13 cellular contexts compared by ENCODE assay signal in the genomic region with DNA sequence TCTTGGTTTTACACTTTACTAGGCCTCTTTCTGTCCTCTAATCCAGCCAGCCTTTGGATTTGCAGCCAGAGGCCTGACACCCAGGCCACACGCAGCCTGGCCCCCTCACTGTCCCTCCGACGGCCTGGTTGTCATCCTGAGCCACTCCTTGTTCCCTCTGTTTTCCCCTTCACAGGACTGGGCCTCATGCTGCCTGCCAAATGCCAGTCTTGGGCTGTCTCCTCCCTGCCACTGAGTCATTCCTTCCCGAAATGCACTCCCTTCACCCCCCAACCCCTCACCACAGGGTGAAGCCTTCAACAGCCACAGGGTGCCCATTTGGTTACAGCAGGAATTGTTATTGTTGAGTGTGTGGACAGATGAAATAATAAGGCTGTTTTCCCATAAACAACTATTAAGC. TPM values are rescaled to one million over a fixed set of nuclear protein-coding genes. Genes with fewer than 3 reads are reported as not detected.
A peak's percentile ranks its signal among the peaks of the same experiment; 100 is the strongest.
DNase-seq lines count a peak whose midpoint lies in the region; ATAC-seq and TF ChIP-seq lines count a peak whose summit lies in the region.
"Had no signal": no experiment of that assay in that cellular context is flagged by ENCODE, and none has a peak within 500 bp of the region (broad histone marks: within the 10 kb centered on the region; RNA-seq: fewer than 3 reads in every experiment).

No MANE protein-coding gene starts in this region.

- no peaks in the 10 kb centered on the region for H3K9me3 ChIP-seq in RWPE2 (ENCODE audit: severe bottlenecking)
- H3K9me3 ChIP-seq: BE2C had no signal

- no peaks in the 10 kb centered on the region for H3K27me3 ChIP-seq in RWPE2 (ENCODE audit: insufficient read depth, poor library complexity, severe bottlenecking)
- H3K27me3 ChIP-seq: BE2C had no signal

- peak overlapping the region; percentile 57 for H3K27ac ChIP-seq in RWPE2 (ENCODE audit: poor library complexity, severe bottlenecking)
- H3K27ac ChIP-seq: epithelial cell of prostate had no signal

- TF ChIP-seq CTCF in RWPE2 (IDR thresholded peaks at IDR 0.05; ENCODE audit: poor library complexity, severe bottlenecking): no peak
- no peak for TF ChIP-seq CTCF in fibroblast of villous mesenchyme (IDR thresholded peaks at IDR 0.05; ENCODE audit: insufficient read depth, low read depth, low read length)

- H3K4me3 ChIP-seq in RWPE2 (ENCODE audit: severe bottlenecking): no peak overlapping the region
- H3K4me3 ChIP-seq in fibroblast of villous mesenchyme (ENCODE audit: low read depth, low read length): no peak overlapping the region

- H3K4me1 ChIP-seq in RWPE2 (ENCODE audit: insufficient read depth, poor library complexity, severe bottlenecking): peaks cover 35% of the 10 kb centered on the region
- H3K4me1 ChIP-seq: BE2C had no signal

- ATAC-seq in RWPE2 (ENCODE audit: low read depth): peak; percentile 7; the same call in 1 of the 3 replicates

- DNase-seq in Daoy (ENCODE audit: low read depth): peak; percentile 29
- DNase-seq in RWPE2 (ENCODE audit: low spot score): no peak
- DNase-seq in fibroblast of villous mesenchyme (ENCODE audit: low read depth): peak; percentile 11
- peak; percentile 41 for DNase-seq in posterior vena cava (ENCODE audit: low spot score)
- no peak for DNase-seq in GDM1 (lab: John Stamatoyannopoulos, UW)
- no peak for DNase-seq in activated CD4-positive, alpha-beta T cell treated with anti-CD3 and anti-CD28 coated beads, Interleukin-2, amount 50 U/mL, for 1 hour
- DNase-seq in occipital lobe (lab: John Stamatoyannopoulos, UW): no peak
- DNase-seq in HuH-7.5 (ENCODE audit: low spot score): no peak
- DNase-seq: activated CD8-positive, alpha-beta memory T cell treated with anti-CD3 and anti-CD28 coated beads, Interleukin-2, amount 50 U/mL, for 48 hours; BE2C; NCI-H1930 had no signal

- intact Hi-C loops in posterior vena cava (cut with DNase I): no loop called here

- 0 out of 2 replicates have a peak, but pooled peaks cover 3% of the 10 kb centered on the region for H3K36me3 ChIP-seq in RWPE2 (ENCODE audit: low read depth)
- H3K36me3 ChIP-seq: BE2C had no signal

RNA-seq across cellular contexts. Expression of a gene that starts 21.3 kb away (rescaled TPM):
- total RNA-seq in Daoy (2014; rRNA removed; shearing (Covaris generic)): 1.3 and 1.4 TPM in 2 replicates
- total RNA-seq in fibroblast of villous mesenchyme (1.3 and 2.2 TPM in 2 replicates), posterior vena cava (10 to 100 TPM in 1 of 2 donors, 1 to 10 TPM in 1; 6.5 to 10.3 TPM), occipital lobe (1.9 TPM)

RNA-seq across cellular contexts. Expression of a gene that starts 54.0 kb away (rescaled TPM):
- total RNA-seq in Daoy (2014; rRNA removed; shearing (Covaris generic)): not detected in 2 replicates
- total RNA-seq in fibroblast of villous mesenchyme (not detected in 2 replicates), posterior vena cava (not detected), occipital lobe (not detected)
- total RNA-seq: kidney epithelial cell had no signal

Comparison
In these comparisons a context has a peak if more than half of its experiments do, and no peak if none do; other contexts are left out.
1. DNase-seq: peak in Daoy (single experiment), fibroblast of villous mesenchyme (single experiment) and posterior vena cava (single experiment); none in RWPE2 (single experiment), GDM1 (single experiment), activated CD4-positive, alpha-beta T cell treated with anti-CD3 and anti-CD28 coated beads, Interleukin-2, amount 50 U/mL, for 1 hour (single experiment), occipital lobe (single experiment) and HuH-7.5 (single experiment).